Comparison of ENCODE assay signal across 8 cellular contexts in the genomic region with DNA sequence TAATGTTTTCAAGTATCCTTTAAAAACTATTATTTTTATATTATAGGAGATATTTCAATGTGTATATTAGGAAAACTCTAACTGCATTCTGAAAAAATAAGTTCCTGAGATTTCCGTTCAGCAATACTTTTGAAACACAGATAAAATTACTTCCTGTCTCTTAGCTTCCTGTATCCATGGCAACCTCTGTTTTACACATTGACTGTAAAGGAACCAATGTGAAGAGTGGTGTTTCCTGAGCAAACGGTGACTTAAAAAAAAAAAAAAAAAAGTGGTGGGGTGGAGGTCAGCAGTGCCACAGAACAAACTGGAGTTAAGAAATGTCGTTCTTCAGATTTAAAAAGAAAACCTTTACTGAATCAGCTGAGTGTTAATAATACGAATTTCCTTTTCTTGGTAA. TPM values are rescaled to one million over a fixed set of nuclear protein-coding genes. Genes with fewer than 3 reads are reported as not detected.
DNase-seq lines count a peak whose midpoint lies in the region; ATAC-seq and TF ChIP-seq lines count a peak whose summit lies in the region.

A gene with protein sequence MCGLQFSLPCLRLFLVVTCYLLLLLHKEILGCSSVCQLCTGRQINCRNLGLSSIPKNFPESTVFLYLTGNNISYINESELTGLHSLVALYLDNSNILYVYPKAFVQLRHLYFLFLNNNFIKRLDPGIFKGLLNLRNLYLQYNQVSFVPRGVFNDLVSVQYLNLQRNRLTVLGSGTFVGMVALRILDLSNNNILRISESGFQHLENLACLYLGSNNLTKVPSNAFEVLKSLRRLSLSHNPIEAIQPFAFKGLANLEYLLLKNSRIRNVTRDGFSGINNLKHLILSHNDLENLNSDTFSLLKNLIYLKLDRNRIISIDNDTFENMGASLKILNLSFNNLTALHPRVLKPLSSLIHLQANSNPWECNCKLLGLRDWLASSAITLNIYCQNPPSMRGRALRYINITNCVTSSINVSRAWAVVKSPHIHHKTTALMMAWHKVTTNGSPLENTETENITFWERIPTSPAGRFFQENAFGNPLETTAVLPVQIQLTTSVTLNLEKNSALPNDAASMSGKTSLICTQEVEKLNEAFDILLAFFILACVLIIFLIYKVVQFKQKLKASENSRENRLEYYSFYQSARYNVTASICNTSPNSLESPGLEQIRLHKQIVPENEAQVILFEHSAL (plus strand): TSS at position 280 of the 400 bp plus-strand sequence. CDS start 620 bp downstream, outside the sequence.

- peak; percentile 71 for ATAC-seq in GM21526 (IDR thresholded peaks at IDR 0.05; ENCODE audit: low FRiP score, unreplicated experiment)
- peak; percentile 90 to 91 for ATAC-seq in natural killer cell treated with Interleukin-12 subunit alpha and Interleukin-12 subunit beta and Interleukin-15 and Interleukin-18, amount 100 ng/mL, for 72 hours

- H3K9me3 Mint-ChIP-seq in natural killer cell treated with Interleukin-12 subunit alpha and Interleukin-12 subunit beta and Interleukin-15 and Interleukin-18, amount 100 ng/mL, for 72 hours: no peaks in the 10 kb centered on the region

- peaks cover 33 to 51% of the 10 kb centered on the region in 2 donors for H3K4me1 Mint-ChIP-seq in natural killer cell treated with Interleukin-12 subunit alpha and Interleukin-12 subunit beta and Interleukin-15 and Interleukin-18, amount 100 ng/mL, for 72 hours (ENCODE audit: low read depth in 2 of 2)

- TF ChIP-seq CTCF in GM13977 (IDR thresholded peaks at IDR 0.05; ENCODE audit: extremely low read depth, insufficient read depth, missing control alignments) (no peak), cardiac fibroblast (IDR thresholded peaks at IDR 0.05; ENCODE audit: low read depth, low read length) (no peak), foreskin fibroblast (IDR thresholded peaks at IDR 0.05; ENCODE audit: low read depth, low read length) (no peak)

- H3K4me3 ChIP-seq in Jurkat, Clone E6-1 (ENCODE audit: low read length): peak within 1 kb of the TSS; percentile 3; the same call in 1 of the 2 replicates
- H3K4me3 ChIP-seq in cardiac fibroblast (replicated peaks in 1 of 2; ENCODE audit: low read depth in 2 of 2, low read length in 2 of 2) (no peak within 1 kb of the TSS), foreskin fibroblast (ENCODE audit: low read depth in 1 of 2, low read length in 2 of 2) (no peak within 1 kb of the TSS)

- peak within 1 kb of the TSS; percentile 74 for H3K4me3 Mint-ChIP-seq in natural killer cell treated with Interleukin-12 subunit alpha and Interleukin-12 subunit beta and Interleukin-15 and Interleukin-18, amount 100 ng/mL, for 72 hours

- no peaks in the 10 kb centered on the region for H3K27me3 Mint-ChIP-seq in natural killer cell treated with Interleukin-12 subunit alpha and Interleukin-12 subunit beta and Interleukin-15 and Interleukin-18, amount 100 ng/mL, for 72 hours

- H3K27ac Mint-ChIP-seq in natural killer cell treated with Interleukin-12 subunit alpha and Interleukin-12 subunit beta and Interleukin-15 and Interleukin-18, amount 100 ng/mL, for 72 hours: peak within 1 kb of the TSS; percentile 68 to 96

- DNase-seq in GM13977 (ENCODE audit: low spot score) (peak; percentile 24), cardiac fibroblast (ENCODE audit: low read depth in 2 of 2) (peak; percentile 92 to 96), amygdala (lab: John Stamatoyannopoulos, UW) (no peak), foreskin fibroblast (no peak), retina (no peak)
- peak; percentile 94 for DNase-seq in Jurkat, Clone E6-1 (ENCODE audit: low read depth, low spot score)
- DNase-seq in natural killer cell treated with Interleukin-12 subunit alpha and Interleukin-12 subunit beta and Interleukin-15 and Interleukin-18, amount 100 ng/mL, for 72 hours (ENCODE audit: low spot score): no peak

- no peaks in the 10 kb centered on the region for H3K36me3 Mint-ChIP-seq in natural killer cell treated with Interleukin-12 subunit alpha and Interleukin-12 subunit beta and Interleukin-15 and Interleukin-18, amount 100 ng/mL, for 72 hours

- in situ Hi-C loops in GM13977 (cut with MboI; ENCODE audit: low pct_unique_long_range_greater_than_20kb, low sequenced_read_pairs, unreplicated experiment): no loop called here

RNA-seq across cellular contexts. Expression of the gene that starts here (rescaled TPM):
- not detected for polyA plus RNA-seq in Jurkat, Clone E6-1 (2012; ENCODE audit: insufficient read depth, insufficient read length)
- total RNA-seq in natural killer cell treated with Interleukin-12 subunit alpha and Interleukin-12 subunit beta and Interleukin-15 and Interleukin-18, amount 100 ng/mL, for 72 hours: 1 to 10 TPM in 1 of 2 donors, under 1 TPM in 1; 0.95 to 3.3 TPM

Comparison
In these comparisons a context has a peak if more than half of its experiments do, and no peak if none do; other contexts are left out.
1. DNase-seq: peak in GM13977 (single experiment), Jurkat, Clone E6-1 (single experiment) and cardiac fibroblast (2 of 2); none in natural killer cell treated with Interleukin-12 subunit alpha and Interleukin-12 subunit beta and Interleukin-15 and Interleukin-18, amount 100 ng/mL, for 72 hours (single experiment), amygdala (0 of 56), foreskin fibroblast (0 of 2) and retina (single experiment).